In genomic region chr3:171427771-171428320, GRCh38 we compare ENCODE assay signal across 1 cellular context.
TF ChIP-seq lines count a peak whose summit lies in the region.

No MANE protein-coding gene starts in this region.

TF ChIP-seq in GM23338, 12 proteins besides CTCF, POLR2A, EP300 and RAD21 (continued from another document):
- no peak for TF ChIP-seq REST (IDR thresholded peaks at IDR 0.05; ENCODE audit: unreplicated experiment)
- no peak for TF ChIP-seq ZNF114 (CRISPR knock-in tag; IDR thresholded peaks at IDR 0.05)
